Comparison of ENCODE assay signal across 8 cellular contexts in the genomic region with DNA sequence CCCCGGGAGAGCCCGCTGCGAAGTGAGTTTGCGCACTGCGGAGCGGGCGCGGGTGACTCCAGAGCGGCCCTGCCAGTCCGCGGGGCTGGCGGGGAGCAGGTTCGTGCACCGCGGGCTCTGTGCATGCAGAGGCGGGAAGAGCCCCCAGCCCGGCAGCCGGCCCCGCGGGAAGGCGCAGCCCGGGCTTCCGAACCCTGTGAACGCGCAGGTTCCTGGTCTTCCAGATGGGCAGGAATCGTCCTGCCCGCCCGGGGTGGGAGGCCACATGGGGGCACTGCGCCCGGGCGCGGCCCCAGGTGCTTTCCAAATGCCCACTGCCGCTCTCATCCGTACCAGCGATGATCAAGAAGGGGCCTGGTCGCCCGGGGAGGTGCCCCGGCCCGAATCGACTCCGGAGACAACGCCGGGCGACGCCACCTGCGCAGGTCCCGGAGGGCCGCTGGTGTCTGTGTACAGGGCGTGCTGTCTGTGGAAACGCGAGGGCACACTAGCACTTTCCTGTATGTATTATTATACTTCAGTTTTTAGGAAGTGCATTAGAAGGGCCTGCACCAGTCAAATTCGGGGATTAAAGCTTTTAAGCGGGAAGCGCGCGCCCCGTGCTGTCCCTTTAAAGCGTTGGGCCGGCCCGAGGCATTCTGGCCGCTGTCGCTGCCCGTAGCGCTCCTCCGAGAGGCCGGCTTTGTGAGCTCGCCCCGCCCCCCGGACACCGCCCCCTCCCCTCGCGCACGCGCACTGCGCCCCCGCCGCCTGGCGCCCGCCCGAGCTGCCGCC. TPM values are rescaled to one million over a fixed set of nuclear protein-coding genes. Genes with fewer than 3 reads are reported as not detected.
DNase-seq lines count a peak whose midpoint lies in the region; ATAC-seq and TF ChIP-seq lines count a peak whose summit lies in the region.

WDR5 (plus strand) TSS at position 740 of the 774 bp plus-strand sequence. CDS start 3,796 bp downstream, outside the sequence.

- H3K9me3 Mint-ChIP-seq in GM23338 (no peaks in the 10 kb centered on the region), neural progenitor cell (no peaks in the 10 kb centered on the region)

- H3K27me3 ChIP-seq in DOHH2 (ENCODE audit: control insufficient read depth, low read length), result no peaks in the 10 kb centered on the region
- no peaks in the 10 kb centered on the region for H3K27me3 ChIP-seq in GM23338 (ENCODE audit: insufficient read depth)
- no peaks in the 10 kb centered on the region for H3K27me3 ChIP-seq in foreskin keratinocyte
- no peaks in the 10 kb centered on the region for H3K27me3 ChIP-seq in neural progenitor cell
- no peaks in the 10 kb centered on the region for H3K27me3 ChIP-seq in stomach

- 0 to 1% (median 1%) methylated on average over 30 to 81 of the region's 81 CpGs for WGBS in stomach, 5 donors

- H3K27ac ChIP-seq in DOHH2 (ENCODE audit: low read depth, low read length) (peak within 1 kb of the TSS; percentile 87), GM23338 (ENCODE audit: low read depth) (peak within 1 kb of the TSS; percentile 95), foreskin keratinocyte (peak within 1 kb of the TSS; percentile 63), neural progenitor cell (peak within 1 kb of the TSS; percentile 11), stomach (peak within 1 kb of the TSS; percentile 92 to 98 (median 95))

- no peak for TF ChIP-seq POLR2A in stomach (IDR thresholded peaks at IDR 0.05)

- peaks cover 61% of the 10 kb centered on the region for H3K79me2 ChIP-seq in DOHH2 (ENCODE audit: control insufficient read depth, low read length)
- H3K79me2 ChIP-seq in GM23338 (replicated peaks; ENCODE audit: insufficient read depth), result peaks cover 42% of the 10 kb centered on the region
- peaks cover 44% of the 10 kb centered on the region for H3K79me2 ChIP-seq in neural progenitor cell (ENCODE audit: low read depth)

- H3K9me3 ChIP-seq in DOHH2 (ENCODE audit: control insufficient read depth, insufficient read depth, low read length), result no peaks in the 10 kb centered on the region
- no peaks in the 10 kb centered on the region for H3K9me3 ChIP-seq in neural progenitor cell (ENCODE audit: low read depth)
- H3K9me3 ChIP-seq in stomach, result no peaks in the 10 kb centered on the region

- H3K9ac ChIP-seq in neural progenitor cell, result peak within 1 kb of the TSS; percentile 68

- intact Hi-C loops in stomach (cut with DNase I; ENCODE audit: low total_unique reads), result no loop called here

- peak within 1 kb of the TSS; percentile 96 for H3K4me3 ChIP-seq in DOHH2 (ENCODE audit: low read length)
- peak within 1 kb of the TSS; percentile 94 for H3K4me3 ChIP-seq in GM23338
- peak within 1 kb of the TSS; percentile 96 for H3K4me3 ChIP-seq in neural progenitor cell
- peak within 1 kb of the TSS; percentile 85 to 99 (median 96) for H3K4me3 ChIP-seq in stomach

- H3K4me1 ChIP-seq in DOHH2 (ENCODE audit: control insufficient read depth, low read length) (peaks cover 46% of the 10 kb centered on the region), GM23338 (ENCODE audit: insufficient read depth) (peaks cover 32% of the 10 kb centered on the region), foreskin keratinocyte (peaks cover 21% of the 10 kb centered on the region), neural progenitor cell (peaks cover 49% of the 10 kb centered on the region), stomach (peaks cover 40 to 70% (median 65%) of the 10 kb centered on the region in 4 donors)

- H3K36me3 Mint-ChIP-seq in GM23338 (ENCODE audit: low read depth) (peaks cover 21% of the 10 kb centered on the region), neural progenitor cell (peaks cover 6% of the 10 kb centered on the region)

- H3K4me3 Mint-ChIP-seq in GM23338 (peak within 1 kb of the TSS; percentile 93), neural progenitor cell (peak within 1 kb of the TSS; percentile 95)

- H2AFZ ChIP-seq in GM23338 (peak within 1 kb of the TSS; percentile 96), neural progenitor cell (replicated peaks) (peak within 1 kb of the TSS; percentile 100)

- peaks cover 46% of the 10 kb centered on the region for H3K36me3 ChIP-seq in DOHH2 (ENCODE audit: control insufficient read depth, low read length)
- 0 out of 2 replicates have a peak, but pooled peaks cover 6% of the 10 kb centered on the region for H3K36me3 ChIP-seq in GM23338 (ENCODE audit: insufficient read depth)
- H3K36me3 ChIP-seq in neural progenitor cell, result no peaks in the 10 kb centered on the region
- H3K36me3 ChIP-seq in stomach, result peaks cover 8 to 10% (median 10%) of the 10 kb centered on the region in 4 donors

- ATAC-seq in GM23338 (peak; percentile 41), foreskin keratinocyte (peak; percentile 48)

- peaks cover 5% of the 10 kb centered on the region for H3F3A ChIP-seq in DOHH2 (ENCODE audit: control insufficient read depth, insufficient read depth)
- no peaks in the 10 kb centered on the region for H3F3A ChIP-seq in GM23338 (replicated peaks; ENCODE audit: low read depth)
- peaks cover 24% of the 10 kb centered on the region for H3F3A ChIP-seq in neural progenitor cell (ENCODE audit: low read depth)

- H4K20me1 ChIP-seq in DOHH2 (ENCODE audit: control insufficient read depth, insufficient read depth, low read depth, low read length), result peaks cover 27% of the 10 kb centered on the region
- peaks cover 24% of the 10 kb centered on the region for H4K20me1 ChIP-seq in GM23338 (replicated peaks; ENCODE audit: insufficient read depth)
- H4K20me1 ChIP-seq in neural progenitor cell (ENCODE audit: low read depth), result peaks cover 41% of the 10 kb centered on the region

- no peak for TF ChIP-seq EP300 in stomach (IDR thresholded peaks at IDR 0.05)

- H3K4me1 Mint-ChIP-seq in GM23338, result peaks cover 45% of the 10 kb centered on the region
- H3K4me1 Mint-ChIP-seq in neural progenitor cell, result peaks cover 44% of the 10 kb centered on the region

- DNase-seq in GM23338 (ENCODE audit: low spot score) (peak; percentile 96), M059J (ENCODE audit: low read depth) (peak; percentile 86), SK-MEL-5 (ENCODE audit: low read depth, low spot score) (peak; percentile 90), foreskin keratinocyte (peak; percentile 61 to 78), neural progenitor cell (ENCODE audit: low spot score) (peak; percentile 97), stomach (peak; percentile 93)
- peak; percentile 83 to 92 (median 91) for DNase-seq in activated naive CD4-positive, alpha-beta T cell (lab: John Stamatoyannopoulos, UW)

- H3K9me2 ChIP-seq in DOHH2 (replicated peaks; ENCODE audit: control insufficient read depth, low read length) (no peaks in the 10 kb centered on the region), GM23338 (ENCODE audit: insufficient read depth) (no peaks in the 10 kb centered on the region)

- in situ Hi-C loops in SK-MEL-5 (cut with HindIII; ENCODE audit: low pct_unique_long_range_greater_than_20kb, low sequenced_read_pairs), result no loop called here

- H3K27me3 Mint-ChIP-seq in GM23338 (ENCODE audit: insufficient read depth, low read depth, poor library complexity), result peaks cover 10% of the 10 kb centered on the region
- peaks cover 3% of the 10 kb centered on the region for H3K27me3 Mint-ChIP-seq in neural progenitor cell (ENCODE audit: insufficient read depth, low read depth)

- H3K4me2 ChIP-seq in DOHH2 (ENCODE audit: low read length) (peak within 1 kb of the TSS; percentile 92), GM23338 (peak within 1 kb of the TSS; percentile 97), neural progenitor cell (peak within 1 kb of the TSS; percentile 96)

- H3K27ac Mint-ChIP-seq in GM23338, result peak within 1 kb of the TSS; percentile 92
- H3K27ac Mint-ChIP-seq in neural progenitor cell, result peak within 1 kb of the TSS; percentile 82

- TF ChIP-seq CTCF in DOHH2 (IDR thresholded peaks at IDR 0.05; ENCODE audit: low read depth, low read length, poor library complexity, severe bottlenecking) (peak; percentile 37), GM23338 (conservative IDR thresholded peaks at IDR 0.05; ENCODE audit: low read depth in 2 of 2) (0 out of 4 replicates have a peak, but pooled peaks have one; percentile 13 to 17), foreskin keratinocyte (conservative IDR thresholded peaks at IDR 0.05) (peak; percentile 35), neural progenitor cell (IDR thresholded peaks at IDR 0.05) (peak; percentile 20), stomach (IDR thresholded peaks at IDR 0.05) (peak in 1 of 7 experiments; percentile 12)

TF ChIP-seq in GM23338, 12 proteins besides CTCF, POLR2A, EP300 and RAD21 (continues in another document):
- TF ChIP-seq STAT1 (IDR thresholded peaks at IDR 0.05; ENCODE audit: unreplicated experiment) (no peak), ZNF114 (CRISPR knock-in tag; IDR thresholded peaks at IDR 0.05) (no peak), ZNF331 (CRISPR knock-in tag; IDR thresholded peaks at IDR 0.05; ENCODE audit: low read depth) (no peak), POLR2AphosphoS5 (IDR thresholded peaks at IDR 0.05; ENCODE audit: low read depth) (peak; percentile 53)

RNA-seq across cellular contexts. Expression of gene WDR5, which starts in this region (rescaled TPM):
- total RNA-seq in GM23338 (2014; rRNA removed; shearing (Covaris generic)), result 47.7 and 56.6 TPM in 2 replicates
- polyA plus RNA-seq in GM23338 (2016; fragmentation: Nextera tagmentation; extraction: Ambion mirVana) (37.0 and 38.1 TPM in 2 replicates), foreskin keratinocyte (38.5 and 47.0 TPM in 2 replicates), stomach (10 to 100 TPM; 12.4 to 22.3 (median 18.4) TPM)
- total RNA-seq in M059J (2014; rRNA removed; shearing (Covaris generic)), result 21.6 and 36.2 TPM in 2 replicates
- total RNA-seq in SK-MEL-5 (2014; rRNA removed; shearing (Covaris generic)), result 25.9 and 27.1 TPM in 2 replicates
- 53.6 and 69.3 TPM in 2 replicates for polyA plus RNA-seq in SK-MEL-5 (2015; cell fraction: cytosol; rRNA removed)
- polyA plus RNA-seq in SK-MEL-5 (2015; cell fraction: nucleus; rRNA removed), result 97.7 and 113 TPM in 2 replicates
- total RNA-seq in foreskin keratinocyte (46.0 and 53.1 TPM in 2 replicates), neural progenitor cell (ENCODE audit: low replicate concordance) (26.7 and 48.7 TPM in 2 replicates), stomach (10 to 100 TPM in 3 of 5 donors, 1 to 10 TPM in 2; 2.3 to 20.0 (median 13.6) TPM)

Comparison
In these comparisons a context has a peak if more than half of its experiments do, and no peak if none do; other contexts are left out.
1. Peak in every context shown above with its lines: DNase-seq, ATAC-seq, H3K4me3 ChIP-seq and H3K27ac ChIP-seq.
2. H3K27ac ChIP-seq: peak in every context shown above with its lines; median percentile 95 in GM23338; 95 in stomach; 87 in DOHH2; 63 in foreskin keratinocyte; 11 in neural progenitor cell.